13 cellular contexts compared by ENCODE assay signal in the genomic region with DNA sequence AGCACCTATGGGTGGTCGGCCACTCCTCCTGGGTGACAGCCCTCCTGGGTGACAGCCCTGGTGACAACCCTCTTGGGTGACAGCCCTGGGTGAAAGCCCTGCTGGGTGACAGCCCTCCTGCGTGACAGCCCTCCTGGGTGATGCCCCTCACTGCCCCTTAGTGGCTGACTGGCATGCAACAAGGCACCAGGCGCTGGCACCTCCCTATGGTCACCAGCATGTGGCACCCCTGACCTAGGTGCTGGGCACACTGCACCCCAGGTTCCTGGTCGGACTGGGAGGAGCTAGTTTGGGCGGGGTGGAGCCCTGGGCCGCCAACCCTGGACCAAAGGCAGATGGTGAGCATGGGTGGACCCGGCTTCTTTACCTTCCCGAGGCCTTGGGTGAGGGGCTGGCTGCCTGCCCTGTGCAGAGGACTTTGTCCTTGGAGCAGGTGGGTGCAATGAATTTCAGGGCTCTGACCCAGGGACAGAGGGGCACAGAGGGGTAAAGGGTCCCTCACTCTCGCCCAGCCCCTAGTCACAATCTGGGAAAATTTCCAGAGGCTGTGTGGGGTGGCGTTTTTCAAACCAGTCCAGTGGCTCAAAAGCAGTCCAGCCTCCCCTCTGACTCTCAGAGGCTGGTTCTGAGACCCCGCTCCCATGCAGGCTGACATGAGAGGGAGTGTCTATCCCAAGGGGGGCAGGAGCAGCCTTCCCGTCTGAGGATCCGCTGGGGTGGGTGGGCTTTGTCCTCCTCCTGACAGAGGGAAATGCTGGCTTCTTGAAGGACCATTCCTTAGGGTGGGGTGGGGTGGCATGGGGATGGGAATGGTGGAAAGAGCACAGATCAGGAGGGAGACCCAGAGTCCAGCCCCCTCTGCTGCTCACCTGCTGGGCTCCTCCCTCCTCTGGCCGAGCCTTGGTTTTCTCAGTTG. TPM values are rescaled to one million over a fixed set of nuclear protein-coding genes. Genes with fewer than 3 reads are reported as not detected.
A peak's percentile ranks its signal among the peaks of the same experiment; 100 is the strongest.
DNase-seq lines count a peak whose midpoint lies in the region; ATAC-seq and TF ChIP-seq lines count a peak whose summit lies in the region.
"Had no signal": no experiment of that assay in that cellular context is flagged by ENCODE, and none has a peak within 500 bp of the region (broad histone marks: within the 10 kb centered on the region; RNA-seq: fewer than 3 reads in every experiment).

No MANE protein-coding gene starts in this region.

- no peak overlapping the region for H3K4me2 ChIP-seq in DND-41 (ENCODE audit: insufficient read depth, low read length)

- TF ChIP-seq CTCF in DND-41 (IDR thresholded peaks at IDR 0.05; ENCODE audit: borderline replicate concordance, extremely low read depth, low read length, poor library complexity, severe bottlenecking) (peak; percentile 56), epithelial cell of proximal tubule (conservative IDR thresholded peaks at IDR 0.05; ENCODE audit: low read depth, low read length) (peak; percentile 83)

- H3K4me1 ChIP-seq in DND-41 (ENCODE audit: insufficient read depth, low read length) (peaks cover 10% of the 10 kb centered on the region), aorta (ENCODE audit: control insufficient read depth in 1 of 2, insufficient read depth in 2 of 2, low read length in 2 of 2) (no peaks in the 10 kb centered on the region)

- H3K36me3 ChIP-seq in DND-41 (ENCODE audit: insufficient read depth, low read length) (no peaks in the 10 kb centered on the region), aorta (ENCODE audit: control insufficient read depth in 1 of 2, insufficient read depth in 2 of 2, low read length in 1 of 2) (no peaks in the 10 kb centered on the region), MG63 (no peaks in the 10 kb centered on the region)

- no peaks in the 10 kb centered on the region for H4K20me1 ChIP-seq in DND-41 (ENCODE audit: insufficient read depth, low read length)

- WGBS in aorta, 2 donors = 90 to 91% methylated on average over 14 of the region's 14 CpGs

- H3K9me3 ChIP-seq in DND-41 (ENCODE audit: insufficient read depth, low read length, severe bottlenecking) (no peaks in the 10 kb centered on the region), aorta (ENCODE audit: control insufficient read depth, low read length) (no peaks in the 10 kb centered on the region), MG63 (no peaks in the 10 kb centered on the region)

- DNase-seq in DND-41 (peak; percentile 36), NCI-H460 (ENCODE audit: extremely low read depth, low read depth) (peak; percentile 13), epithelial cell of proximal tubule (ENCODE audit: low read depth) (no peak), aorta (no peak), MG63 (no peak)
- DNase-seq: activated CD4-positive, alpha-beta T cell treated with anti-CD3 and anti-CD28 coated beads, Interleukin-2, amount 50 U/mL, for 1 hour; cerebellar nuclear complex; hippocampal formation had no signal

- intact Hi-C loops in aorta (cut with DNase I) = no loop called here

- H3K4me3 ChIP-seq in DND-41 (ENCODE audit: low read depth in 1 of 2, low read length in 2 of 2) (no peak overlapping the region), epithelial cell of proximal tubule (ENCODE audit: low read depth, low read length) (no peak overlapping the region), aorta (ENCODE audit: low read length in 2 of 2) (no peak overlapping the region), MG63 (no peak overlapping the region)

- H3K79me2 ChIP-seq in DND-41 (ENCODE audit: insufficient read depth, low read length) = no peaks in the 10 kb centered on the region

- H3K27me3 ChIP-seq in DND-41 (ENCODE audit: insufficient read depth, low read length, poor library complexity) (no peaks in the 10 kb centered on the region), aorta (ENCODE audit: control insufficient read depth in 1 of 2, insufficient read depth in 2 of 2, low read length in 1 of 2) (no peaks in the 10 kb centered on the region), MG63 (no peaks in the 10 kb centered on the region)

- ATAC-seq in DND-41 (ENCODE audit: insufficient read depth, low read depth) (0 out of 3 replicates have a peak, but pooled peaks have one; percentile 30), GM19035 (IDR thresholded peaks at IDR 0.05; ENCODE audit: unreplicated experiment) (peak; percentile 84), aorta (ENCODE audit: low FRiP score) (no peak), HG02885 (IDR thresholded peaks at IDR 0.05; ENCODE audit: poor library complexity, unreplicated experiment) (no peak), HG03342 (IDR thresholded peaks at IDR 0.05; ENCODE audit: unreplicated experiment) (no peak)

- H3K27ac ChIP-seq in DND-41 (ENCODE audit: low read length) (no peak overlapping the region), aorta (ENCODE audit: low read depth in 1 of 2, low read length in 2 of 2) (no peak overlapping the region)

- H3K9ac ChIP-seq in DND-41 (ENCODE audit: low read depth, low read length) = no peak overlapping the region

- H2AFZ ChIP-seq in DND-41 (ENCODE audit: low read depth, low read length) = no peak overlapping the region

RNA-seq across cellular contexts. Expression of gene TNFRSF13B, which starts 25.9 kb away (rescaled TPM):
- not detected in 2 replicates for total RNA-seq in NCI-H460 (2014; rRNA removed; shearing (Covaris generic))
- not detected in 2 replicates for polyA plus RNA-seq in NCI-H460 (2014; cell fraction: nucleus; rRNA removed)
- total RNA-seq in epithelial cell of proximal tubule = not detected in 2 replicates
- total RNA-seq in aorta = not detected
- polyA plus RNA-seq in aorta = not detected
- not detected in 2 replicates for total RNA-seq in MG63 (2014; rRNA removed; shearing (Covaris generic); ENCODE audit: low replicate concordance)
- total RNA-seq: urinary bladder had no signal
- polyA plus RNA-seq: neural cell had no signal

RNA-seq across cellular contexts. Expression of gene MPRIP, which starts 44.5 kb away (rescaled TPM):
- 80.2 and 87.9 TPM in 2 replicates for total RNA-seq in NCI-H460 (2014; rRNA removed; shearing (Covaris generic))
- polyA plus RNA-seq in NCI-H460 (2014; cell fraction: nucleus; rRNA removed) = 75.6 and 85.4 TPM in 2 replicates
- total RNA-seq in epithelial cell of proximal tubule (102 and 109 TPM in 2 replicates), aorta (100 to 1,000 TPM; 361 to 519 TPM)
- 100 to 1,000 TPM in 1 of 2 donors, 10 to 100 TPM in 1; 97.8 to 241 TPM for polyA plus RNA-seq in aorta
- total RNA-seq in MG63 (2014; rRNA removed; shearing (Covaris generic); ENCODE audit: low replicate concordance) = 139 and 143 TPM in 2 replicates

Comparison
In these comparisons a context has a peak if more than half of its experiments do, and no peak if none do; other contexts are left out.
1. ATAC-seq: peak in DND-41 (single experiment) and GM19035 (single experiment); none in aorta (single experiment), HG02885 (single experiment) and HG03342 (single experiment).
2. DNase-seq: peak in DND-41 (single experiment) and NCI-H460 (single experiment); none in epithelial cell of proximal tubule (single experiment), aorta (0 of 2) and MG63 (single experiment).